6 cellular contexts compared by ENCODE assay signal in the genomic region with DNA sequence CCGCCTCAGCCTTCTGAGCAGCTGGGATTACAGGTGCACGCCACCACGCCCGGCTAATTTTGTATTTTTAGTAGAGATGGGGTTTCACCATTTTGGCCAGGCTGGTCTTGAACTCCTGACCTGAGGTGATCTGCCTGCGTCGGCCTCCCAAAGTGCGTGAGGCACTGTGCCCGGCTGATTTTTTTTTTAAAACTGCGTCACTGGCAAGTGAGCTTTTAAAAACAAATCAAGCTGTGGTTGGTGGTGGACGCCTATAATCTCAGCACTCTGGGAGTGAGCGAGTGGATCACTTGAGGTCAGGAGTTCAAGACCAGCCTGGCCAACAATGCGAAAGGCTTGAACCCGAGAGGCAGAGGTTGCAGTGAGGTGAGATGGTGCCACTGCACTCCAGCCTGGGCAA. TPM values are rescaled to one million over a fixed set of nuclear protein-coding genes. Genes with fewer than 3 reads are reported as not detected.
DNase-seq lines count a peak whose midpoint lies in the region; ATAC-seq and TF ChIP-seq lines count a peak whose summit lies in the region.
"Not testable (repeated sequence)": the region's sequence is repeated elsewhere in the genome, so short reads cannot be mapped to it uniquely, and the experiment has no call there.

No MANE protein-coding gene starts in this region.

- peak; percentile 24 for DNase-seq in GM06990 (ENCODE audit: extremely low read depth, insufficient read length)
- peak; percentile 50 for DNase-seq in NAMALWA (ENCODE audit: low spot score)
- DNase-seq in OCI-LY7 (ENCODE audit: low spot score), result peak; percentile 87
- DNase-seq in cardiac septum (ENCODE audit: low spot score), result peak; percentile 3
- DNase-seq in sciatic nerve (ENCODE audit: low spot score), result not testable (repeated sequence)

- peaks cover 83% of the 10 kb centered on the region for H3K4me1 ChIP-seq in OCI-LY7 (ENCODE audit: insufficient read depth, low read length, poor library complexity, severe bottlenecking)

- H3K9ac ChIP-seq in SU-DHL-6 (ENCODE audit: low read length), result not testable (repeated sequence)

- H3K79me2 ChIP-seq in OCI-LY7 (ENCODE audit: insufficient read depth, low read depth, low read length); SU-DHL-6 (ENCODE audit: insufficient read depth, low read length): not testable (repeated sequence)

- H3K27ac ChIP-seq in OCI-LY7 (ENCODE audit: low read depth, low read length, poor library complexity, severe bottlenecking), result peak overlapping the region; percentile 90
- peak overlapping the region; percentile 54; the same call in 1 of the 2 replicates for H3K27ac ChIP-seq in SU-DHL-6 (ENCODE audit: low read depth, low read length)

- TF ChIP-seq CTCF in GM06990 (IDR thresholded peaks at IDR 0.05; ENCODE audit: insufficient read depth, low read length, poor library complexity, severe bottlenecking); OCI-LY7 (conservative IDR thresholded peaks at IDR 0.05; ENCODE audit: low read length); SU-DHL-6 (IDR thresholded peaks at IDR 0.05; ENCODE audit: insufficient read depth, low read length, poor library complexity, severe bottlenecking): not testable (repeated sequence)

- H3K27me3 ChIP-seq in GM06990 (replicated peaks; ENCODE audit: control insufficient read depth, insufficient read depth, low read length); SU-DHL-6 (ENCODE audit: low read length): not testable (repeated sequence)

- not testable (repeated sequence) for H3K9me3 ChIP-seq in OCI-LY7 (ENCODE audit: low read length); SU-DHL-6 (ENCODE audit: insufficient read depth, low read length)

- peaks cover 34% of the 10 kb centered on the region for H3F3A ChIP-seq in SU-DHL-6 (ENCODE audit: insufficient read depth)

- H3K4me2 ChIP-seq in OCI-LY7 (ENCODE audit: low read length) (peak overlapping the region; percentile 50; the same call in 1 of the 2 replicates), SU-DHL-6 (ENCODE audit: low read depth, low read length, poor library complexity, severe bottlenecking) (peak overlapping the region; percentile 32)

- CTCF ChIA-PET in OCI-LY7 (lab: Charles Lee; ENCODE audit: unreplicated experiment), result interaction anchor here (0.6 kb wide), 1 partner anchor 56 kb away, joined by 3 read pairs; no protein-coding TSS in a partner anchor

- intact Hi-C loops in OCI-LY7 (cut with micrococcal nuclease; ENCODE audit: unreplicated experiment), result loop anchor here (1.0 to 10.0 kb wide), 2 partner anchors 13 to 655 kb away; no protein-coding TSS in a partner anchor
- intact Hi-C loops in cardiac septum (cut with DNase I); sciatic nerve (cut with DNase I): not testable (repeated sequence)

- not testable (repeated sequence) for BruUV-seq in OCI-LY7 (replicated peaks; lab: Mats Ljungman, UMichigan)

- not testable (repeated sequence) for H3K36me3 ChIP-seq in GM06990 (ENCODE audit: control insufficient read depth, insufficient read depth, low read length); OCI-LY7 (ENCODE audit: insufficient read depth, low read length); SU-DHL-6 (ENCODE audit: low read length)

- H3K9me2 ChIP-seq in OCI-LY7 (ENCODE audit: insufficient read depth, low read length); SU-DHL-6 (replicated peaks; ENCODE audit: insufficient read depth, low read length): not testable (repeated sequence)

- H4K20me1 ChIP-seq in OCI-LY7 (ENCODE audit: insufficient read depth, low read length); SU-DHL-6 (ENCODE audit: low read depth, low read length): not testable (repeated sequence)

- not testable (repeated sequence) for H2AFZ ChIP-seq in OCI-LY7 (ENCODE audit: low read length); SU-DHL-6 (ENCODE audit: low read depth, low read length, severe bottlenecking)

- ATAC-seq in sciatic nerve, result peak; percentile 31

- H3K4me3 ChIP-seq in GM06990 (replicated peaks; ENCODE audit: low read depth, low read length); SU-DHL-6 (ENCODE audit: insufficient read depth, low read length, poor library complexity, severe bottlenecking): not testable (repeated sequence)
- peak overlapping the region; percentile 20 for H3K4me3 ChIP-seq in OCI-LY7 (ENCODE audit: low read depth, low read length, poor library complexity, severe bottlenecking)

- POLR2A ChIA-PET in OCI-LY7 (lab: Charles Lee), result interaction anchor here (0.7 to 5.3 kb wide), 5 partner anchors 9 to 47 kb away, joined by 4 to 81 read pairs (median 5); no protein-coding TSS in a partner anchor

RNA-seq across cellular contexts. Expression of a gene that starts 8.3 kb away (rescaled TPM):
- total RNA-seq in OCI-LY7 (2014; rRNA removed; shearing (Covaris generic)), result 66.7 and 72.7 TPM in 2 replicates
- 183 and 205 TPM in 2 replicates for total RNA-seq in OCI-LY7 (2022)
- total RNA-seq in cardiac septum, result 21.4 TPM
- total RNA-seq in sciatic nerve, result 59.6 TPM
